In the genomic region with DNA sequence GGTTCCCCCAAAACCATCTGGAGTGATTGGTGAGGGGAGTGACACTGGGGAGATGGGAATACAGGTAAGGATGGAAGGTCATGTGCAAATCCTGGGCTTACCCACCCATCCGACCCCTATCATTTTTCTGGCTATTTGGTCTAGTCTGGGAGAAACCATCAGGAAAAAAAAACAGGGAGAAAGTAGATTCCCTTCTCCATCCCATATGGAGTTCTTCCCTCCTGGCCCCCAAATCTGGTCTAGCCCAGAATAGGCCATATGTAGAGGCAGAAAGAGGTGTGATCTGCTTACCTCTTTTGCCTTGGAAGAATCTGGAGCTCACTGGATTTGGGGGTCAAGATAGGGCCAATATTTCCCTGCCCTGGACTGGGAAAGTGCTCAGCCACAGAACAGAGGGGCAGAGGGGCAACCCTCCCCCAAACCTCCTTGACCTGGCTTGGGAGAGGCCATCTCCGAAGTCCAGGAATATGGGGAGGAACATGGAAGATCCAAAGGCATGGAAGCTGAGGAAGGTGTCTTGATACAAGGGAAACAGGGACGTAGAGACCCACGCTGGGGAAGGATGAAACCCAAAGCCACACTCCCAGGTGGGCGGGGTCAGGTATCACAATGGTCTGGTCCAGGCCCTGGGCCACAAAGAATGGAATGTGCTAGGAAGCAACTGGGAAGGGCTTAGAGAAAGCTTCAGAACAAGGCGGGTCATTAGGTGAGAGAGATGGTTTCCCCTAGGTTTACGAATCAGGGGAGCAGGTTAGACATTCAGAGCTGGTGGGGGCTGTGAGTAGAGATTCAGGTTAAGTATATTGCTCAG, we compare ENCODE assay signal across 1 cellular context.
TF ChIP-seq lines count a peak whose summit lies in the region.

No MANE protein-coding gene starts in this region.

TF ChIP-seq in GM12878, 131 proteins besides CTCF, POLR2A, EP300 and RAD21:
- TF ChIP-seq ZBED1 (IDR thresholded peaks at IDR 0.05; ENCODE audit: borderline replicate concordance) (no peak), SUZ12 (IDR thresholded peaks at IDR 0.05; ENCODE audit: unreplicated experiment) (no peak), PBX3 (IDR thresholded peaks at IDR 0.05; ENCODE audit: insufficient replicate concordance, low read depth, low read length) (no peak), MYB (IDR thresholded peaks at IDR 0.05; ENCODE audit: borderline replicate concordance, low read depth, low read length) (no peak), CREB1 (IDR thresholded peaks at IDR 0.05; ENCODE audit: low read depth) (no peak), ZNF622 (IDR thresholded peaks at IDR 0.05) (no peak), EGR1 (IDR thresholded peaks at IDR 0.05; ENCODE audit: borderline replicate concordance in 1 of 2, low read depth in 2 of 2, low read length in 2 of 2) (no peak), ESRRA (IDR thresholded peaks at IDR 0.05; ENCODE audit: low read length) (no peak), NFYA (IDR thresholded peaks at IDR 0.05; ENCODE audit: borderline replicate concordance, low read depth, low read length) (no peak), ZNF24 (IDR thresholded peaks at IDR 0.05) (no peak), BHLHE40 (IDR thresholded peaks at IDR 0.05; ENCODE audit: borderline replicate concordance in 1 of 2, low read depth in 2 of 2, low read length in 1 of 2) (no peak), ZBTB33 (IDR thresholded peaks at IDR 0.05) (no peak)
- TF ChIP-seq, protein P1, sequence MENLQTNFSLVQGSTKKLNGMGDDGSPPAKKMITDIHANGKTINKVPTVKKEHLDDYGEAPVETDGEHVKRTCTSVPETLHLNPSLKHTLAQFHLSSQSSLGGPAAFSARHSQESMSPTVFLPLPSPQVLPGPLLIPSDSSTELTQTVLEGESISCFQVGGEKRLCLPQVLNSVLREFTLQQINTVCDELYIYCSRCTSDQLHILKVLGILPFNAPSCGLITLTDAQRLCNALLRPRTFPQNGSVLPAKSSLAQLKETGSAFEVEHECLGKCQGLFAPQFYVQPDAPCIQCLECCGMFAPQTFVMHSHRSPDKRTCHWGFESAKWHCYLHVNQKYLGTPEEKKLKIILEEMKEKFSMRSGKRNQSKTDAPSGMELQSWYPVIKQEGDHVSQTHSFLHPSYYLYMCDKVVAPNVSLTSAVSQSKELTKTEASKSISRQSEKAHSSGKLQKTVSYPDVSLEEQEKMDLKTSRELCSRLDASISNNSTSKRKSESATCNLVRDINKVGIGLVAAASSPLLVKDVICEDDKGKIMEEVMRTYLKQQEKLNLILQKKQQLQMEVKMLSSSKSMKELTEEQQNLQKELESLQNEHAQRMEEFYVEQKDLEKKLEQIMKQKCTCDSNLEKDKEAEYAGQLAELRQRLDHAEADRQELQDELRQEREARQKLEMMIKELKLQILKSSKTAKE (IDR thresholded peaks at IDR 0.05; ENCODE audit: low read depth, poor library complexity, severe bottlenecking), result no peak
- TF ChIP-seq, protein P2, sequence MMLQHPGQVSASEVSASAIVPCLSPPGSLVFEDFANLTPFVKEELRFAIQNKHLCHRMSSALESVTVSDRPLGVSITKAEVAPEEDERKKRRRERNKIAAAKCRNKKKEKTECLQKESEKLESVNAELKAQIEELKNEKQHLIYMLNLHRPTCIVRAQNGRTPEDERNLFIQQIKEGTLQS (IDR thresholded peaks at IDR 0.05; ENCODE audit: borderline replicate concordance, extremely low read depth, low read depth, low read length), result no peak
